In the genomic region with DNA sequence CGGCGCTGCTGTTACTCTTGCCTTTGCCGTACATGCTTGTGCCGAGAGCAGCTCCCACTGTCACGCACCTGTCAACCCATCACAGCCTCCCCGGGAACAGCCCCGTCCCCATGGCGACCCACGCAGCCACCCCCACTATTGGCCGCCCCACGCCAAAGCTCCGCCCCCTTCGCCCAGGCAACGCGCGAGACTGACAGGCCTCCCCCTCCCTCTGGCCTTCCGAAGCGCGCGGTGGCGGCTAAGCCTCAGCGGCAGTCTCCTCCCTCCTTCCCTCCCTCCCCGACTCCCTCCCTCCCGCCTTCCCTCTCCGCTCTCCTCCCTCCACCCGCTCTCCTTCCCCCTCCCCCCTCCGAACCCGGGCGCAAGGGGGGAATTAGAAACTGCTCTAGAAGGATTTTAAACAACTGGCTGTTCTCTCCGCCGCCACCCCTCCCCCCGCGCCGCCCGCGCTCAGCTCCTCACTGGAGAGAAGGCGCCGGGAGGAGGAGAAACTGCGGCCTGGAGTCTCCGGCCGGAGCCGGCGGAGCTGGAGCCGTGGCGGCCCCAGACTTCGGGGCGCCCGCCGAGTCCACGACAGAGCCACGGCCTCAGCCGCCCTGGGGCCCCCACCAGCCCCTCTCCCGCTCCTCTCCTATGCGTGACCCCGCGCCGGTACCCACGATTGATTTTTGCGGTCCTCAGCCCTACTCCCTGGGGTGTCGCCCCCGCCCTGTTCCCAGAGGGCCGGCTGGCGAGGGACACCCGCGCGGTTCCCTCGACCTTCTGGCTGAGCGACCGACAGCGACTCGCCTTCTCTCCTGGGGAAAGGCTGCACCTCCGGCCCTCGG, we compare ENCODE assay signal across 8 cellular contexts. TPM values are rescaled to one million over a fixed set of nuclear protein-coding genes. Genes with fewer than 3 reads are reported as not detected.
DNase-seq lines count a peak whose midpoint lies in the region; ATAC-seq and FAIRE-seq lines count a peak whose summit lies in the region.

A gene (minus strand): TSS at position 89 of the 827 bp plus-strand sequence. CDS start 55 bp downstream, at position 34.

- no peaks in the 10 kb centered on the region for H3K27me3 ChIP-seq in right cardiac atrium (ENCODE audit: control insufficient read depth, insufficient read depth)

- H3K4me3 ChIP-seq in right cardiac atrium (ENCODE audit: low read length): peak within 1 kb of the TSS; percentile 91

- H3K4me1 ChIP-seq in right cardiac atrium (ENCODE audit: control insufficient read depth, insufficient read depth, low read length): peaks cover 2% of the 10 kb centered on the region

- intact Hi-C loops in right cardiac atrium (cut with DNase I): loop anchor here in 3 of 4 donors (1.0 to 10.0 kb wide), 6 partner anchors 36 to 414 kb away; no protein-coding TSS in a partner anchor

- DNase-seq in NCI-H1694 treated with DMSO at 0.1 percent for 48 hours (lab: John Stamatoyannopoulos, UW) (peak; percentile 100), T-helper 2 cell (peak; percentile 97 to 99 (median 99)), anterior cingulate cortex (lab: John Stamatoyannopoulos, UW) (peak; percentile 96 to 100 (median 99)), right cardiac atrium (peak; percentile 99 to 100 (median 99)), pulmonary artery endothelial cell (ENCODE audit: low read depth, low spot score) (peak; percentile 97), urothelium cell line (ENCODE audit: low spot score) (peak; percentile 94)

- no peaks in the 10 kb centered on the region for H3K9me3 ChIP-seq in right cardiac atrium (ENCODE audit: control insufficient read depth, low read length)

- H3K27ac ChIP-seq in right cardiac atrium (ENCODE audit: low read length): peak within 1 kb of the TSS; percentile 99

- FAIRE-seq in urothelium cell line (lab: Jason Lieb, UNC): peak; percentile 92

- WGBS in right cardiac atrium: 1% methylated on average over 73 of the region's 73 CpGs

- peak; percentile 80 for ATAC-seq in GM18502 (IDR thresholded peaks at IDR 0.05; ENCODE audit: poor library complexity, unreplicated experiment)
- peak; percentile 66 for ATAC-seq in HG02938 (IDR thresholded peaks at IDR 0.05; ENCODE audit: unreplicated experiment)
- ATAC-seq in right cardiac atrium: peak; percentile 98

RNA-seq across cellular contexts. Expression of the gene that starts here (rescaled TPM):
- total RNA-seq in right cardiac atrium (10 to 100 TPM; 50.6 to 57.8 (median 54.1) TPM), pulmonary artery endothelial cell (9.8 and 11.4 TPM in 2 replicates)
- polyA plus RNA-seq in right cardiac atrium: 31.9 TPM

Comparison
In these comparisons a context has a peak if more than half of its experiments do, and no peak if none do; other contexts are left out.
1. Peak in every context shown above with its lines: DNase-seq, ATAC-seq, H3K4me3 ChIP-seq and H3K27ac ChIP-seq.